ENCODE assay signal across 9 cellular contexts in genomic region chr16:2467301-2468141, GRCh38. TPM values are rescaled to one million over a fixed set of nuclear protein-coding genes. Genes with fewer than 3 reads are reported as not detected.
A peak's percentile ranks its signal among the peaks of the same experiment; 100 is the strongest.
DNase-seq lines count a peak whose midpoint lies in the region; ATAC-seq and TF ChIP-seq lines count a peak whose summit lies in the region.
"Had no signal": no experiment of that assay in that cellular context is flagged by ENCODE, and none has a peak within 500 bp of the region (broad histone marks: within the 10 kb centered on the region; RNA-seq: fewer than 3 reads in every experiment).

No MANE protein-coding gene starts in this region.

- no peaks in the 10 kb centered on the region for H3K79me2 ChIP-seq in fibroblast of lung (ENCODE audit: control insufficient read depth, insufficient read depth, low read length)

- H3K4me1 ChIP-seq in fibroblast of lung (ENCODE audit: control insufficient read depth, extremely low read depth, insufficient read depth, low read length), result peaks cover 13% of the 10 kb centered on the region

- peaks cover 6 to 20% (median 20%) of the 10 kb centered on the region in 3 donors for H3K27me3 Mint-ChIP-seq in naive B cell

- TF ChIP-seq CTCF in fibroblast of lung (conservative IDR thresholded peaks at IDR 0.05 in 1 of 2, IDR thresholded peaks at IDR 0.05 in 1 of 2; ENCODE audit: low read depth in 1 of 2, low read length in 2 of 2), result no peak

- peak overlapping the region; percentile 29 for H3K27ac ChIP-seq in fibroblast of lung (ENCODE audit: insufficient read depth, low read length)
- H3K27ac ChIP-seq: epithelial cell of prostate had no signal

- no peaks in the 10 kb centered on the region for H4K20me1 ChIP-seq in fibroblast of lung (ENCODE audit: control insufficient read depth, extremely low read depth, insufficient read depth, low read length)

- peaks cover 19 to 30% (median 19%) of the 10 kb centered on the region in 3 donors for H3K4me1 Mint-ChIP-seq in naive B cell

- peak overlapping the region; percentile 73 for H3K9ac ChIP-seq in fibroblast of lung (ENCODE audit: insufficient read depth, low read length)

- H3K4me3 Mint-ChIP-seq in naive B cell, result peak overlapping the region; percentile 15 to 82 (median 66)

- no peaks in the 10 kb centered on the region for H3K36me3 ChIP-seq in fibroblast of lung (ENCODE audit: control insufficient read depth, insufficient read depth, low read length)

- DNase-seq in activated CD4-positive, alpha-beta T cell treated with anti-CD3 and anti-CD28 coated beads for 48 hours, result peak; percentile 52
- no peak for DNase-seq in activated CD4-positive, alpha-beta T cell treated with anti-CD3 and anti-CD28 coated beads, Interleukin-2, amount 50 U/mL, for 4 hours
- DNase-seq in NCI-H1092 (lab: John Stamatoyannopoulos, UW), result peak; percentile 86
- DNase-seq in T1000 (lab: John Stamatoyannopoulos, UW), result peak; percentile 59
- peak; percentile 64 to 72 for DNase-seq in fibroblast of lung (ENCODE audit: low read depth in 2 of 2)
- no peak for DNase-seq in naive B cell
- no peak for DNase-seq in SIG-M5 (lab: John Stamatoyannopoulos, UW)

- peak; percentile 53 to 56 for ATAC-seq in naive B cell (ENCODE audit: low read depth in 2 of 2)
- ATAC-seq in GM21786 (IDR thresholded peaks at IDR 0.05; ENCODE audit: unreplicated experiment), result no peak

- no peak overlapping the region for H3K27ac Mint-ChIP-seq in naive B cell

- H3K4me2 ChIP-seq in fibroblast of lung (ENCODE audit: extremely low read depth, insufficient read depth, low read length), result peak overlapping the region; percentile 94

- peak overlapping the region in 3 of 4 experiments; percentile 28 to 55 (median 37) for H3K4me3 ChIP-seq in fibroblast of lung (replicated peaks in 1 of 4; ENCODE audit: control extremely low read depth in 1 of 4, insufficient read depth in 1 of 4, low read depth in 3 of 4, low read length in 4 of 4)

- no peaks in the 10 kb centered on the region for H3K27me3 ChIP-seq in fibroblast of lung (ENCODE audit: control insufficient read depth, insufficient read depth, low read length)

- no peaks in the 10 kb centered on the region for H3K36me3 Mint-ChIP-seq in naive B cell

- peak overlapping the region; percentile 13 for H2AFZ ChIP-seq in fibroblast of lung (ENCODE audit: low read length)

- H3K9me3 ChIP-seq in fibroblast of lung (ENCODE audit: control insufficient read depth, insufficient read depth, low read depth, low read length), result no peaks in the 10 kb centered on the region

- no peaks in the 10 kb centered on the region for H3K9me3 Mint-ChIP-seq in naive B cell

RNA-seq across cellular contexts. Expression of gene NTN3, which starts 3.6 kb away (rescaled TPM):
- total RNA-seq in fibroblast of lung, result 1.3 and 2.1 TPM in 2 replicates
- polyA plus RNA-seq in fibroblast of lung (0.08 TPM in 2 replicates), naive B cell (ENCODE audit: low read depth in 6 of 6) (not detected)
- 0.10 and 0.33 TPM in 2 replicates for polyA plus RNA-seq in fibroblast of lung (2012)
- 0.22 and 0.35 TPM in 2 replicates for polyA minus RNA-seq in fibroblast of lung (ENCODE audit: low replicate concordance)

RNA-seq across cellular contexts. Expression of gene TBC1D24, which starts 7.4 kb away (rescaled TPM):
- 8.5 and 10.9 TPM in 2 replicates for total RNA-seq in fibroblast of lung
- polyA plus RNA-seq in fibroblast of lung, result 6.3 and 6.7 TPM in 2 replicates
- 7.5 and 8.3 TPM in 2 replicates for polyA plus RNA-seq in fibroblast of lung (2012)
- 14.7 and 21.0 TPM in 2 replicates for polyA minus RNA-seq in fibroblast of lung (ENCODE audit: low replicate concordance)
- 1 to 10 TPM in 4 of 6 donors, under 1 TPM in 2; 0.22 to 3.3 (median 2.5) TPM for polyA plus RNA-seq in naive B cell (ENCODE audit: low read depth in 6 of 6)

RNA-seq across cellular contexts. Expression of gene TEDC2, which starts 7.6 kb away (rescaled TPM):
- 1.0 and 1.7 TPM in 2 replicates for total RNA-seq in fibroblast of lung
- polyA plus RNA-seq in fibroblast of lung (1.2 and 2.7 TPM in 2 replicates), naive B cell (ENCODE audit: low read depth in 6 of 6) (1 to 10 TPM in 1 of 6 donors, under 1 TPM in 3, not detected in 2; 0.16 to 1.7 (median 0.58) TPM)
- 1.8 and 7.0 TPM in 2 replicates for polyA plus RNA-seq in fibroblast of lung (2012)
- polyA minus RNA-seq in fibroblast of lung (ENCODE audit: low replicate concordance), result 0.59 and 4.3 TPM in 2 replicates

RNA-seq across cellular contexts. Expression of gene CCNF, which starts 38.3 kb away (rescaled TPM):
- 3.6 and 7.3 TPM in 2 replicates for total RNA-seq in fibroblast of lung
- polyA plus RNA-seq in fibroblast of lung (3.8 and 11.8 TPM in 2 replicates), naive B cell (ENCODE audit: low read depth in 6 of 6) (1 to 10 TPM in 5 of 6 donors, not detected in 1; 1.8 to 5.0 (median 2.8) TPM)
- 4.6 and 13.0 TPM in 2 replicates for polyA plus RNA-seq in fibroblast of lung (2012)
- 23.7 and 68.8 TPM in 2 replicates for polyA minus RNA-seq in fibroblast of lung (ENCODE audit: low replicate concordance)

RNA-seq across cellular contexts. Expression of gene ATP6V0C, which starts 46.2 kb away (rescaled TPM):
- total RNA-seq in fibroblast of lung, result 5.1 and 11.2 TPM in 2 replicates
- polyA plus RNA-seq in fibroblast of lung (43.0 and 53.9 TPM in 2 replicates), naive B cell (ENCODE audit: low read depth in 6 of 6) (100 to 1,000 TPM in 3 of 6 donors, 10 to 100 TPM in 3; 75.4 to 114 (median 98.1) TPM)
- polyA plus RNA-seq in fibroblast of lung (2012), result 209 and 298 TPM in 2 replicates
- 97.9 and 117 TPM in 2 replicates for polyA minus RNA-seq in fibroblast of lung (ENCODE audit: low replicate concordance)

Comparison
In these comparisons a context has a peak if more than half of its experiments do, and no peak if none do; other contexts are left out.
1. DNase-seq: peak in activated CD4-positive, alpha-beta T cell treated with anti-CD3 and anti-CD28 coated beads for 48 hours (single experiment), NCI-H1092 (single experiment), T1000 (single experiment) and fibroblast of lung (2 of 2); none in activated CD4-positive, alpha-beta T cell treated with anti-CD3 and anti-CD28 coated beads, Interleukin-2, amount 50 U/mL, for 4 hours (0 of 2), naive B cell (single experiment) and SIG-M5 (single experiment).